Comparison of ENCODE assay signal across 26 cellular contexts in the genomic region with DNA sequence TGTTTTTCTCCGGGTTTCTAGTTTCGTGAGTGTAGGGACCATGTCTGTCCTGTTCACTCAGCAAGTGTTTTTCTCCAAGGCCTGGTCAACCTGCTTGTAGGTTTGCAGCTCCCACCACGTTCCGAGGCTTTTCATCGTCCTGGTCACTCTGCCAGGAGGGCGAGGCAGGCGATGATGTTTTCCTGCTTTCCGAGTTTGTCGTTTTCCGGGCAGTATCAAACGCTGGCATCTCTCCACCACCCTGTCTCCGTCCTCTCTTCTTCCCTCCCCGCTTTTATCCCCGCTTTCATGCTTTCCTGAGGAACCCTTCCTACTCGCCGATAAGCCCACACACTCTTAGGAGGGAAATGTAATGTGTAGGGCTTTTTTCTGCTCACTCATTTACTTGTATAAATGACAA.
"Had no signal": no experiment of that assay in that cellular context is flagged by ENCODE, and none has a peak within 500 bp of the region (broad histone marks: within the 10 kb centered on the region; RNA-seq: fewer than 3 reads in every experiment).

No MANE protein-coding gene starts in this region.

- H3K4me3 Mint-ChIP-seq: dendritic cell treated with granulocyte-macrophage colony-stimulating factor and Interleukin-4, amounts not matched to agents 40 ng/mL and 50 ng/mL, for 4 days; effector memory CD8-positive, alpha-beta T cell; immature natural killer cell; naive thymus-derived CD4-positive, alpha-beta T cell; nephron; stimulated activated naive B cell treated with anti-CD40 and anti-IgM and Interleukin-4, amounts not matched to agents 10 μg/mL and 1 μg/mL and 100 μg/mL, for 72 hours; stimulated activated naive CD8-positive, alpha-beta T cell treated with anti-CD3 and anti-CD28 coated beads, Interleukin-15, Interleukin-2, amounts not matched to agents 100 ng/mL and 50 ng/mL, for 24 hours had no signal

- H3K27me3 Mint-ChIP-seq: dendritic cell treated with granulocyte-macrophage colony-stimulating factor and Interleukin-4, amounts not matched to agents 40 ng/mL and 50 ng/mL, for 4 days; effector memory CD8-positive, alpha-beta T cell; naive thymus-derived CD4-positive, alpha-beta T cell; stimulated activated naive B cell treated with anti-CD40 and anti-IgM and Interleukin-4, amounts not matched to agents 10 μg/mL and 1 μg/mL and 100 μg/mL, for 72 hours; stimulated activated naive CD8-positive, alpha-beta T cell treated with anti-CD3 and anti-CD28 coated beads, Interleukin-15, Interleukin-2, amounts not matched to agents 100 ng/mL and 50 ng/mL, for 24 hours had no signal

- DNase-seq: cerebellar nuclear complex; effector memory CD8-positive, alpha-beta T cell; hypothalamus; immature natural killer cell; islet precursor cell; left ventricle myocardium superior; mesenchymal stem cell; midbrain; naive thymus-derived CD4-positive, alpha-beta T cell; occipital lobe; ovary; small intestine; stimulated activated CD4-positive, alpha-beta T cell treated with anti-CD3 and anti-CD28 coated beads, Interleukin-15, amount 100 ng/mL, for 24 hours; stimulated activated CD4-positive, alpha-beta T cell treated with anti-CD3 and anti-CD28 coated beads, Interleukin-2, amount 100 ng/mL, for 48 hours; stimulated activated naive B cell treated with anti-CD40 and anti-IgM and Interleukin-4, amounts not matched to agents 10 μg/mL and 1 μg/mL and 100 μg/mL, for 72 hours; upper lobe of left lung; uterus had no signal

- H3K4me3 ChIP-seq: lung, ovary, right lobe of liver, thoracic aorta, tibial nerve, upper lobe of left lung, uterus had no signal

- H3K27me3 ChIP-seq: ovary, right lobe of liver, tibial nerve, upper lobe of left lung, uterus had no signal

- H3K9me3 Mint-ChIP-seq: dendritic cell treated with granulocyte-macrophage colony-stimulating factor and Interleukin-4, amounts not matched to agents 40 ng/mL and 50 ng/mL, for 4 days; effector memory CD8-positive, alpha-beta T cell; immature natural killer cell; nephron; stimulated activated naive B cell treated with anti-CD40 and anti-IgM and Interleukin-4, amounts not matched to agents 10 μg/mL and 1 μg/mL and 100 μg/mL, for 72 hours; stimulated activated naive CD8-positive, alpha-beta T cell treated with anti-CD3 and anti-CD28 coated beads, Interleukin-15, Interleukin-2, amounts not matched to agents 100 ng/mL and 50 ng/mL, for 24 hours had no signal

- H3K36me3 ChIP-seq: ovary, uterus had no signal

- H3K27ac Mint-ChIP-seq: dendritic cell treated with granulocyte-macrophage colony-stimulating factor and Interleukin-4, amounts not matched to agents 40 ng/mL and 50 ng/mL, for 4 days; effector memory CD8-positive, alpha-beta T cell; immature natural killer cell; naive thymus-derived CD4-positive, alpha-beta T cell; stimulated activated naive B cell treated with anti-CD40 and anti-IgM and Interleukin-4, amounts not matched to agents 10 μg/mL and 1 μg/mL and 100 μg/mL, for 72 hours; stimulated activated naive CD8-positive, alpha-beta T cell treated with anti-CD3 and anti-CD28 coated beads, Interleukin-15, Interleukin-2, amounts not matched to agents 100 ng/mL and 50 ng/mL, for 24 hours had no signal

- FAIRE-seq: endometrium, frontal cortex, small intestine had no signal

- H3K27ac ChIP-seq: ovary, right lobe of liver, thoracic aorta, tibial nerve, upper lobe of left lung, uterus had no signal

- H3K9me3 ChIP-seq: ovary, right lobe of liver, thoracic aorta, tibial nerve, upper lobe of left lung, uterus had no signal

- H3K4me1 ChIP-seq: uterus had no signal

- ATAC-seq: effector memory CD8-positive, alpha-beta T cell; left ventricle myocardium superior; naive thymus-derived CD4-positive, alpha-beta T cell; right lobe of liver; stimulated activated naive B cell treated with anti-CD40 and anti-IgM and Interleukin-4, amounts not matched to agents 10 μg/mL and 1 μg/mL and 100 μg/mL, for 72 hours had no signal
